ENCODE assay signal across 1 cellular context in the genomic region with DNA sequence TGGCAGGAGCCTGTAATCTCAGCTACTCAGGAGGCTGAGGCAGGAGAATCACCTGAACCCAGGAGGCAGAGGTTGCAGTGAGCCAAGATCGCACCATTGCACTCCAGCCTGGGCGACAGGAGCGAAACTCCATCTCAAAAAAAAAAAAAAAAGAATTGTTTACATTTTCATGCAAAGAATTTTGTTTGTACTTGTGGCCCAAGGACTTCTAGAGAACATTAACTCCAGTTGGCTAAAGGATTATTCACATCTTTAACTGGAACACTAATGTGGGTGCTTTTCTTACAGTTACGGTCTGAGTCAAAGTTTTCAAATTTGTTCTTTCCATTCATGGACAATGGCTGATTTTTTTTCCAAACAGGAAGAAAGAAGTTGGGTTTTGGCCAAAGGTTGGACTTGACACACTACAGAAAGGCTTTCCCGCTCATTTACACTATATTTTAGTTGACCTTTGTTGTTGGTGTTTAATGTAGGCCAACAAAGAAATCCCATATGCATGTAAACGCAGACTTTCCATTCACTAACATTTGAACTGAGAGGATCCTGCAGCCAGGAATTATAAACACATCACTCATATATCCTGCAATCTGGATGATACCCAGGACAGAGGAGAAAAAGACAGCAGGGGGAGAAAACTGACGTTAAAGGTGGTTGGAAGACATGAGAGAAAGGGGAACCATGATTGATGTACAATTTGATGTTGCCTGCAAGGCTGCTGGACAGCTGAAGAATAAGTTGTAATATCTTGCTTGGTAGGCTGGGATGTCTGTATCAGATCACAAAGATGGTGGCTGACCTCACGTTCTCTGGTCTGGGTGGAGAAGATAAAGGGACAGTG.
TF ChIP-seq lines count a peak whose summit lies in the region.

No MANE protein-coding gene starts in this region.

TF ChIP-seq in HepG2, 621 proteins besides CTCF, POLR2A, EP300 and RAD21 (continued from another document and continues in another):
- TF ChIP-seq CEBPG (CRISPR knock-in tag; IDR thresholded peaks at IDR 0.05) (no peak; the same call in 1 of the 2 replicates), PTBP1 (IDR thresholded peaks at IDR 0.05; ENCODE audit: low read depth, low read length, poor library complexity, severe bottlenecking) (no peak), EHMT2 (IDR thresholded peaks at IDR 0.05; ENCODE audit: borderline replicate concordance, low read depth, low read length) (peak; percentile 95), NCOR1 (IDR thresholded peaks at IDR 0.05; ENCODE audit: borderline replicate concordance, low read length) (peak; percentile 86), TMF1 (CRISPR knock-in tag; IDR thresholded peaks at IDR 0.05; ENCODE audit: low read depth) (no peak), KDM2A (CRISPR knock-in tag; IDR thresholded peaks at IDR 0.05; ENCODE audit: borderline replicate concordance, low read depth) (no peak), TAF1 (CRISPR knock-in tag; IDR thresholded peaks at IDR 0.05) (no peak; the same call in 1 of the 2 replicates), NFE2 (CRISPR knock-in tag; IDR thresholded peaks at IDR 0.05) (no peak), NFIB (CRISPR knock-in tag; IDR thresholded peaks at IDR 0.05; ENCODE audit: borderline replicate concordance) (no peak), NPAS2 (CRISPR knock-in tag; IDR thresholded peaks at IDR 0.05; ENCODE audit: borderline replicate concordance) (no peak), KMT2B (CRISPR knock-in tag; IDR thresholded peaks at IDR 0.05) (no peak), MED8 (CRISPR knock-in tag; IDR thresholded peaks at IDR 0.05; ENCODE audit: insufficient replicate concordance) (peak; percentile 87), HNF4A (CRISPR knock-in tag; IDR thresholded peaks at IDR 0.05) (peak; percentile 60), CBFB (CRISPR knock-in tag; IDR thresholded peaks at IDR 0.05) (0 out of 2 replicates have a peak, but pooled peaks have one; percentile 31), ZNF367 (CRISPR knock-in tag; IDR thresholded peaks at IDR 0.05; ENCODE audit: borderline replicate concordance) (no peak), FOSL2 (CRISPR knock-in tag; IDR thresholded peaks at IDR 0.05) (peak; percentile 32), NR2C2 (CRISPR knock-in tag; IDR thresholded peaks at IDR 0.05; ENCODE audit: borderline replicate concordance) (peak; percentile 73)
- TF ChIP-seq, protein P1, sequence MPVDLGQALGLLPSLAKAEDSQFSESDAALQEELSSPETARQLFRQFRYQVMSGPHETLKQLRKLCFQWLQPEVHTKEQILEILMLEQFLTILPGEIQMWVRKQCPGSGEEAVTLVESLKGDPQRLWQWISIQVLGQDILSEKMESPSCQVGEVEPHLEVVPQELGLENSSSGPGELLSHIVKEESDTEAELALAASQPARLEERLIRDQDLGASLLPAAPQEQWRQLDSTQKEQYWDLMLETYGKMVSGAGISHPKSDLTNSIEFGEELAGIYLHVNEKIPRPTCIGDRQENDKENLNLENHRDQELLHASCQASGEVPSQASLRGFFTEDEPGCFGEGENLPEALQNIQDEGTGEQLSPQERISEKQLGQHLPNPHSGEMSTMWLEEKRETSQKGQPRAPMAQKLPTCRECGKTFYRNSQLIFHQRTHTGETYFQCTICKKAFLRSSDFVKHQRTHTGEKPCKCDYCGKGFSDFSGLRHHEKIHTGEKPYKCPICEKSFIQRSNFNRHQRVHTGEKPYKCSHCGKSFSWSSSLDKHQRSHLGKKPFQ (CRISPR knock-in tag; IDR thresholded peaks at IDR 0.05; ENCODE audit: insufficient replicate concordance), result no peak
- TF ChIP-seq, protein P2, sequence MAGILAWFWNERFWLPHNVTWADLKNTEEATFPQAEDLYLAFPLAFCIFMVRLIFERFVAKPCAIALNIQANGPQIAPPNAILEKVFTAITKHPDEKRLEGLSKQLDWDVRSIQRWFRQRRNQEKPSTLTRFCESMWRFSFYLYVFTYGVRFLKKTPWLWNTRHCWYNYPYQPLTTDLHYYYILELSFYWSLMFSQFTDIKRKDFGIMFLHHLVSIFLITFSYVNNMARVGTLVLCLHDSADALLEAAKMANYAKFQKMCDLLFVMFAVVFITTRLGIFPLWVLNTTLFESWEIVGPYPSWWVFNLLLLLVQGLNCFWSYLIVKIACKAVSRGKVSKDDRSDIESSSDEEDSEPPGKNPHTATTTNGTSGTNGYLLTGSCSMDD (CRISPR knock-in tag; IDR thresholded peaks at IDR 0.05), result no peak
- TF ChIP-seq, protein P3, sequence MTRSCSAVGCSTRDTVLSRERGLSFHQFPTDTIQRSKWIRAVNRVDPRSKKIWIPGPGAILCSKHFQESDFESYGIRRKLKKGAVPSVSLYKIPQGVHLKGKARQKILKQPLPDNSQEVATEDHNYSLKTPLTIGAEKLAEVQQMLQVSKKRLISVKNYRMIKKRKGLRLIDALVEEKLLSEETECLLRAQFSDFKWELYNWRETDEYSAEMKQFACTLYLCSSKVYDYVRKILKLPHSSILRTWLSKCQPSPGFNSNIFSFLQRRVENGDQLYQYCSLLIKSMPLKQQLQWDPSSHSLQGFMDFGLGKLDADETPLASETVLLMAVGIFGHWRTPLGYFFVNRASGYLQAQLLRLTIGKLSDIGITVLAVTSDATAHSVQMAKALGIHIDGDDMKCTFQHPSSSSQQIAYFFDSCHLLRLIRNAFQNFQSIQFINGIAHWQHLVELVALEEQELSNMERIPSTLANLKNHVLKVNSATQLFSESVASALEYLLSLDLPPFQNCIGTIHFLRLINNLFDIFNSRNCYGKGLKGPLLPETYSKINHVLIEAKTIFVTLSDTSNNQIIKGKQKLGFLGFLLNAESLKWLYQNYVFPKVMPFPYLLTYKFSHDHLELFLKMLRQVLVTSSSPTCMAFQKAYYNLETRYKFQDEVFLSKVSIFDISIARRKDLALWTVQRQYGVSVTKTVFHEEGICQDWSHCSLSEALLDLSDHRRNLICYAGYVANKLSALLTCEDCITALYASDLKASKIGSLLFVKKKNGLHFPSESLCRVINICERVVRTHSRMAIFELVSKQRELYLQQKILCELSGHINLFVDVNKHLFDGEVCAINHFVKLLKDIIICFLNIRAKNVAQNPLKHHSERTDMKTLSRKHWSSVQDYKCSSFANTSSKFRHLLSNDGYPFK (CRISPR knock-in tag; IDR thresholded peaks at IDR 0.05; ENCODE audit: borderline replicate concordance), result no peak
- TF ChIP-seq, protein P4, sequence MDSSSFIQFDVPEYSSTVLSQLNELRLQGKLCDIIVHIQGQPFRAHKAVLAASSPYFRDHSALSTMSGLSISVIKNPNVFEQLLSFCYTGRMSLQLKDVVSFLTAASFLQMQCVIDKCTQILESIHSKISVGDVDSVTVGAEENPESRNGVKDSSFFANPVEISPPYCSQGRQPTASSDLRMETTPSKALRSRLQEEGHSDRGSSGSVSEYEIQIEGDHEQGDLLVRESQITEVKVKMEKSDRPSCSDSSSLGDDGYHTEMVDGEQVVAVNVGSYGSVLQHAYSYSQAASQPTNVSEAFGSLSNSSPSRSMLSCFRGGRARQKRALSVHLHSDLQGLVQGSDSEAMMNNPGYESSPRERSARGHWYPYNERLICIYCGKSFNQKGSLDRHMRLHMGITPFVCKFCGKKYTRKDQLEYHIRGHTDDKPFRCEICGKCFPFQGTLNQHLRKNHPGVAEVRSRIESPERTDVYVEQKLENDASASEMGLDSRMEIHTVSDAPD (CRISPR knock-in tag; IDR thresholded peaks at IDR 0.05), result peak; percentile 27; the same call in 1 of the 2 replicates
- TF ChIP-seq, protein P5, sequence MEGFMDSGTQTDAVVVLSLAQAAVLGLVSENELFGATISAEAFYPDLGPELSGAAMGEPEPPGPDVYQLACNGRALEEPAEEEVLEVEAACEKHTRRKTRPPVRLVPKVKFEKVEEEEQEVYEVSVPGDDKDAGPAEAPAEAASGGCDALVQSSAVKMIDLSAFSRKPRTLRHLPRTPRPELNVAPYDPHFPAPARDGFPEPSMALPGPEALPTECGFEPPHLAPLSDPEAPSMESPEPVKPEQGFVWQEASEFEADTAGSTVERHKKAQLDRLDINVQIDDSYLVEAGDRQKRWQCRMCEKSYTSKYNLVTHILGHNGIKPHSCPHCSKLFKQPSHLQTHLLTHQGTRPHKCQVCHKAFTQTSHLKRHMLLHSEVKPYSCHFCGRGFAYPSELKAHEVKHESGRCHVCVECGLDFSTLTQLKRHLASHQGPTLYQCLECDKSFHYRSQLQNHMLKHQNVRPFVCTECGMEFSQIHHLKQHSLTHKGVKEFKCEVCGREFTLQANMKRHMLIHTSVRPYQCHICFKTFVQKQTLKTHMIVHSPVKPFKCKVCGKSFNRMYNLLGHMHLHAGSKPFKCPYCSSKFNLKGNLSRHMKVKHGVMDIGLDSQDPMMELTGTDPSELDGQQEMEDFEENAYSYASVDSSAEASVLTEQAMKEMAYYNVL (CRISPR knock-in tag; IDR thresholded peaks at IDR 0.05; ENCODE audit: borderline replicate concordance), result peak; percentile 91
- TF ChIP-seq, protein P6, sequence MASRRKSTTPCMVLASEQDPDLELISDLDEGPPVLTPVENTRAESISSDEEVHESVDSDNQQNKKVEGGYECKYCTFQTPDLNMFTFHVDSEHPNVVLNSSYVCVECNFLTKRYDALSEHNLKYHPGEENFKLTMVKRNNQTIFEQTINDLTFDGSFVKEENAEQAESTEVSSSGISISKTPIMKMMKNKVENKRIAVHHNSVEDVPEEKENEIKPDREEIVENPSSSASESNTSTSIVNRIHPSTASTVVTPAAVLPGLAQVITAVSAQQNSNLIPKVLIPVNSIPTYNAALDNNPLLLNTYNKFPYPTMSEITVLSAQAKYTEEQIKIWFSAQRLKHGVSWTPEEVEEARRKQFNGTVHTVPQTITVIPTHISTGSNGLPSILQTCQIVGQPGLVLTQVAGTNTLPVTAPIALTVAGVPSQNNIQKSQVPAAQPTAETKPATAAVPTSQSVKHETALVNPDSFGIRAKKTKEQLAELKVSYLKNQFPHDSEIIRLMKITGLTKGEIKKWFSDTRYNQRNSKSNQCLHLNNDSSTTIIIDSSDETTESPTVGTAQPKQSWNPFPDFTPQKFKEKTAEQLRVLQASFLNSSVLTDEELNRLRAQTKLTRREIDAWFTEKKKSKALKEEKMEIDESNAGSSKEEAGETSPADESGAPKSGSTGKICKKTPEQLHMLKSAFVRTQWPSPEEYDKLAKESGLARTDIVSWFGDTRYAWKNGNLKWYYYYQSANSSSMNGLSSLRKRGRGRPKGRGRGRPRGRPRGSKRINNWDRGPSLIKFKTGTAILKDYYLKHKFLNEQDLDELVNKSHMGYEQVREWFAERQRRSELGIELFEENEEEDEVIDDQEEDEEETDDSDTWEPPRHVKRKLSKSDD (CRISPR knock-in tag; IDR thresholded peaks at IDR 0.05; ENCODE audit: low read depth), result no peak
- TF ChIP-seq, protein P7, sequence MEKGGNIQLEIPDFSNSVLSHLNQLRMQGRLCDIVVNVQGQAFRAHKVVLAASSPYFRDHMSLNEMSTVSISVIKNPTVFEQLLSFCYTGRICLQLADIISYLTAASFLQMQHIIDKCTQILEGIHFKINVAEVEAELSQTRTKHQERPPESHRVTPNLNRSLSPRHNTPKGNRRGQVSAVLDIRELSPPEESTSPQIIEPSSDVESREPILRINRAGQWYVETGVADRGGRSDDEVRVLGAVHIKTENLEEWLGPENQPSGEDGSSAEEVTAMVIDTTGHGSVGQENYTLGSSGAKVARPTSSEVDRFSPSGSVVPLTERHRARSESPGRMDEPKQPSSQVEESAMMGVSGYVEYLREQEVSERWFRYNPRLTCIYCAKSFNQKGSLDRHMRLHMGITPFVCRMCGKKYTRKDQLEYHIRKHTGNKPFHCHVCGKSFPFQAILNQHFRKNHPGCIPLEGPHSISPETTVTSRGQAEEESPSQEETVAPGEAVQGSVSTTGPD (CRISPR knock-in tag; IDR thresholded peaks at IDR 0.05), result 0 out of 2 replicates have a peak, but pooled peaks have one; percentile 45
- TF ChIP-seq, protein P8, sequence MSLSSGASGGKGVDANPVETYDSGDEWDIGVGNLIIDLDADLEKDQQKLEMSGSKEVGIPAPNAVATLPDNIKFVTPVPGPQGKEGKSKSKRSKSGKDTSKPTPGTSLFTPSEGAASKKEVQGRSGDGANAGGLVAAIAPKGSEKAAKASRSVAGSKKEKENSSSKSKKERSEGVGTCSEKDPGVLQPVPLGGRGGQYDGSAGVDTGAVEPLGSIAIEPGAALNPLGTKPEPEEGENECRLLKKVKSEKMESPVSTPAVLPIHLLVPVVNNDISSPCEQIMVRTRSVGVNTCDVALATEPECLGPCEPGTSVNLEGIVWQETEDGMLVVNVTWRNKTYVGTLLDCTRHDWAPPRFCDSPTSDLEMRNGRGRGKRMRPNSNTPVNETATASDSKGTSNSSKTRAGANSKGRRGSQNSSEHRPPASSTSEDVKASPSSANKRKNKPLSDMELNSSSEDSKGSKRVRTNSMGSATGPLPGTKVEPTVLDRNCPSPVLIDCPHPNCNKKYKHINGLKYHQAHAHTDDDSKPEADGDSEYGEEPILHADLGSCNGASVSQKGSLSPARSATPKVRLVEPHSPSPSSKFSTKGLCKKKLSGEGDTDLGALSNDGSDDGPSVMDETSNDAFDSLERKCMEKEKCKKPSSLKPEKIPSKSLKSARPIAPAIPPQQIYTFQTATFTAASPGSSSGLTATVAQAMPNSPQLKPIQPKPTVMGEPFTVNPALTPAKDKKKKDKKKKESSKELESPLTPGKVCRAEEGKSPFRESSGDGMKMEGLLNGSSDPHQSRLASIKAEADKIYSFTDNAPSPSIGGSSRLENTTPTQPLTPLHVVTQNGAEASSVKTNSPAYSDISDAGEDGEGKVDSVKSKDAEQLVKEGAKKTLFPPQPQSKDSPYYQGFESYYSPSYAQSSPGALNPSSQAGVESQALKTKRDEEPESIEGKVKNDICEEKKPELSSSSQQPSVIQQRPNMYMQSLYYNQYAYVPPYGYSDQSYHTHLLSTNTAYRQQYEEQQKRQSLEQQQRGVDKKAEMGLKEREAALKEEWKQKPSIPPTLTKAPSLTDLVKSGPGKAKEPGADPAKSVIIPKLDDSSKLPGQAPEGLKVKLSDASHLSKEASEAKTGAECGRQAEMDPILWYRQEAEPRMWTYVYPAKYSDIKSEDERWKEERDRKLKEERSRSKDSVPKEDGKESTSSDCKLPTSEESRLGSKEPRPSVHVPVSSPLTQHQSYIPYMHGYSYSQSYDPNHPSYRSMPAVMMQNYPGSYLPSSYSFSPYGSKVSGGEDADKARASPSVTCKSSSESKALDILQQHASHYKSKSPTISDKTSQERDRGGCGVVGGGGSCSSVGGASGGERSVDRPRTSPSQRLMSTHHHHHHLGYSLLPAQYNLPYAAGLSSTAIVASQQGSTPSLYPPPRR (CRISPR knock-in tag; IDR thresholded peaks at IDR 0.05; ENCODE audit: borderline replicate concordance), result 0 out of 2 replicates have a peak, but pooled peaks have one; percentile 21
